ENCODE assay signal across 11 cellular contexts in genomic region chr10:126242352-126243260, GRCh38.
DNase-seq lines count a peak whose midpoint lies in the region; ATAC-seq and TF ChIP-seq lines count a peak whose summit lies in the region.
"Had no signal": no experiment of that assay in that cellular context is flagged by ENCODE, and none has a peak within 500 bp of the region (broad histone marks: within the 10 kb centered on the region; RNA-seq: fewer than 3 reads in every experiment).

No MANE protein-coding gene starts in this region.

- no peak overlapping the region for H3K27ac Mint-ChIP-seq in endodermal cell

- H3K9me3 ChIP-seq in AG04450 (ENCODE audit: control insufficient read depth, insufficient read depth, low read length) (no peaks in the 10 kb centered on the region), endodermal cell (ENCODE audit: control insufficient read depth, low read length) (no peaks in the 10 kb centered on the region), left lung (no peaks in the 10 kb centered on the region)
- H3K9me3 ChIP-seq: SJSA1 had no signal

- no peak overlapping the region for H3K4me3 ChIP-seq in AG04450 (ENCODE audit: low read depth, low read length)
- no peak overlapping the region for H3K4me3 ChIP-seq in endodermal cell (ENCODE audit: low read length)
- H3K4me3 ChIP-seq in left lung: no peak overlapping the region
- H3K4me3 ChIP-seq: SJSA1 had no signal

- CTCF ChIA-PET in AG04450 (lab: Charles Lee): no interaction called here

- H3K27me3 Mint-ChIP-seq in endodermal cell (ENCODE audit: insufficient read depth): no peaks in the 10 kb centered on the region

- no peaks in the 10 kb centered on the region for H3K36me3 Mint-ChIP-seq in endodermal cell (ENCODE audit: low read depth)

- H3K4me1 ChIP-seq in endodermal cell (ENCODE audit: control insufficient read depth, insufficient read depth, low read length) (no peaks in the 10 kb centered on the region), left lung (no peaks in the 10 kb centered on the region)

- no peak overlapping the region for H3K4me3 Mint-ChIP-seq in endodermal cell

- peak overlapping the region; percentile 55 for H3K27ac ChIP-seq in AG04450 (ENCODE audit: low read depth, low read length)
- peak overlapping the region; percentile 66 for H3K27ac ChIP-seq in endodermal cell (ENCODE audit: low read depth, low read length)
- H3K27ac ChIP-seq in left lung: peak overlapping the region in 1 of 2 donors; percentile 62

- WGBS in endodermal cell (ENCODE audit: insufficient coverage in 1 of 2, insufficient read length in 1 of 2), 2 experiments: 93 to 94% methylated on average over 7 to 13 of the region's 13 CpGs

- TF ChIP-seq CTCF in AG04450 (IDR thresholded peaks at IDR 0.05; ENCODE audit: low read depth, low read length): no peak
- TF ChIP-seq CTCF in endodermal cell (conservative IDR thresholded peaks at IDR 0.05): no peak
- TF ChIP-seq CTCF in left lung (IDR thresholded peaks at IDR 0.05): no peak

- intact Hi-C loops in left lung (cut with DNase I): no loop called here

- H3K4me1 Mint-ChIP-seq in endodermal cell: no peaks in the 10 kb centered on the region

- ATAC-seq in left lung (peak; percentile 11), GM19397 (IDR thresholded peaks at IDR 0.05; ENCODE audit: unreplicated experiment) (no peak)

- no peaks in the 10 kb centered on the region for H3K9me3 Mint-ChIP-seq in endodermal cell

- POLR2A ChIA-PET in AG04450 (lab: Yijun Ruan, JAX): interaction anchor here (1.4 kb wide), 1 partner anchor 11 kb away, joined by 7 read pairs; no protein-coding TSS in a partner anchor

- DNase-seq in AG04450 (ENCODE audit: low read depth, low spot score) (peak; percentile 78), NCI-H1694 (lab: John Stamatoyannopoulos, UW) (peak; percentile 79), endodermal cell (no peak), left lung (peak in 1 of 2 donors; percentile 66), NOMO-1 treated with dmso at 0.1 percent for 144 hours (lab: John Stamatoyannopoulos, UW; ENCODE audit: unreplicated experiment) (no peak), COR-L47 (lab: John Stamatoyannopoulos, UW) (no peak), middle frontal gyrus (ENCODE audit: extremely low spot score, low spot score) (no peak)
- DNase-seq: effector CD8-positive, alpha-beta T cell; KG1 had no signal

- H3K27me3 ChIP-seq in AG04450 (ENCODE audit: control insufficient read depth, insufficient read depth, low read length): no peaks in the 10 kb centered on the region
- no peaks in the 10 kb centered on the region for H3K27me3 ChIP-seq in endodermal cell (ENCODE audit: control insufficient read depth, insufficient read depth, low read length, poor library complexity, severe bottlenecking)
- H3K27me3 ChIP-seq in left lung: no peaks in the 10 kb centered on the region
- H3K27me3 ChIP-seq: SJSA1 had no signal

- H3K9ac ChIP-seq in endodermal cell (ENCODE audit: extremely low read depth, low read length, poor library complexity, severe bottlenecking): no peak overlapping the region

- no peaks in the 10 kb centered on the region for H3K36me3 ChIP-seq in endodermal cell (ENCODE audit: control insufficient read depth, insufficient read depth, low read length)
- no peaks in the 10 kb centered on the region for H3K36me3 ChIP-seq in left lung
- H3K36me3 ChIP-seq: SJSA1 had no signal

Comparison
In these comparisons a context has a peak if more than half of its experiments do, and no peak if none do; other contexts are left out.
1. DNase-seq: peak in AG04450 (single experiment) and NCI-H1694 (single experiment); none in endodermal cell (single experiment), NOMO-1 treated with dmso at 0.1 percent for 144 hours (single experiment), COR-L47 (single experiment) and middle frontal gyrus (single experiment).